ENCODE assay signal across 8 cellular contexts in the genomic region with DNA sequence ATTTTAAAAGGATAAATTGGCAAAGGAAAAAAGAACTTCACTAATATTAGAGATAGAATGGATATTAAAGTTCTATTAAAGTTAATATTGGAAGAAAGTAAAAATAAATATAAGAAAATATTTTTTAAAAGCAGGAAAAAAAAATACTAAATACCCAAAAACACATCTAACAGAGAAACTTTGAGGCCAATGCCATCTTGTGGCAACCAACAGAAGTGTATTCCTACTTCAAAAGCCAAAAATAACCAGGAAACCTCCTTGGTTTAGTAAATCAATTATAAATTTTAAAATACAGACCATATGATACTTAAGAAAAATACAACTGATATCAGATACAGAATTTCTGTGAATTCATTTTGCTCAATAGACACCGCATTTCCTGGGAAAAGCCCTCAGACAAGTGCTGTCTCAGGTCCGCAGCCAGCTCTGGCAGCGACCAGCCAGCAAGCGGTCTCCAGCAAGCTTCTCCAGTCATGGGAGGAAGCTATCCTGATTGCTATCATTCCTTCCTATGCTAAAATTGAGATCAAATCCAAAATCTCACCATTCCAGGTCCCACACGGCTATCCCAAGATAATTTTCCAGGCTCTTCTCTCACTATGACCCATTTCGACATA.
DNase-seq lines count a peak whose midpoint lies in the region; ATAC-seq, FAIRE-seq and TF ChIP-seq lines count a peak whose summit lies in the region.

No MANE protein-coding gene starts in this region.

- 89 to 94% methylated on average over 6 of the region's 6 CpGs for WGBS in pancreas, 2 donors

- H3K4me1 ChIP-seq in pancreas, result no peaks in the 10 kb centered on the region

- H3K4me3 ChIP-seq in NB4 (ENCODE audit: low read depth, low read length) (no peak overlapping the region), pancreas (no peak overlapping the region)

- H3K27ac ChIP-seq in pancreas, result no peak overlapping the region

- intact Hi-C loops in pancreas (cut with DNase I), result no loop called here

- no peak for ATAC-seq in pancreas
- no peak for ATAC-seq in GM21360 (IDR thresholded peaks at IDR 0.05; ENCODE audit: unreplicated experiment)
- no peak for ATAC-seq in GM21825 (IDR thresholded peaks at IDR 0.05; ENCODE audit: unreplicated experiment)

- FAIRE-seq in pancreas (lab: Jason Lieb, UNC), result peak; percentile 96

- TF ChIP-seq CTCF in NB4 (IDR thresholded peaks at IDR 0.05; ENCODE audit: low read depth, low read length) (peak; percentile 38), pancreas (IDR thresholded peaks at IDR 0.05) (peak in 2 of 4 donors; percentile 21 to 29)

- no peaks in the 10 kb centered on the region for H3K9me3 ChIP-seq in pancreas

- H3K27me3 ChIP-seq in pancreas, result no peaks in the 10 kb centered on the region

- no peak for TF ChIP-seq POLR2A in NB4 (IDR thresholded peaks at IDR 0.05; ENCODE audit: extremely low read depth, insufficient read length)

- no peaks in the 10 kb centered on the region for H3K36me3 ChIP-seq in pancreas

- DNase-seq in EL (peak; percentile 8), NB4 (ENCODE audit: low read depth) (peak; percentile 49), dermis microvascular lymphatic vessel endothelial cell (ENCODE audit: low read depth in 2 of 2) (peak; percentile 18 to 42), pancreas (no peak), glomerular visceral epithelial cell (ENCODE audit: extremely low spot score) (no peak)
- DNase-seq in activated effector memory CD4-positive, alpha-beta T cell treated with Interleukin-2 at 50 U/mL for 16 hours, result no peak

Comparison
In these comparisons a context has a peak if more than half of its experiments do, and no peak if none do; other contexts are left out.
1. DNase-seq: peak in EL (single experiment), NB4 (single experiment) and dermis microvascular lymphatic vessel endothelial cell (2 of 2); none in pancreas (0 of 6), glomerular visceral epithelial cell (single experiment) and activated effector memory CD4-positive, alpha-beta T cell treated with Interleukin-2 at 50 U/mL for 16 hours (single experiment).